1 cellular context compared by ENCODE assay signal in the genomic region with DNA sequence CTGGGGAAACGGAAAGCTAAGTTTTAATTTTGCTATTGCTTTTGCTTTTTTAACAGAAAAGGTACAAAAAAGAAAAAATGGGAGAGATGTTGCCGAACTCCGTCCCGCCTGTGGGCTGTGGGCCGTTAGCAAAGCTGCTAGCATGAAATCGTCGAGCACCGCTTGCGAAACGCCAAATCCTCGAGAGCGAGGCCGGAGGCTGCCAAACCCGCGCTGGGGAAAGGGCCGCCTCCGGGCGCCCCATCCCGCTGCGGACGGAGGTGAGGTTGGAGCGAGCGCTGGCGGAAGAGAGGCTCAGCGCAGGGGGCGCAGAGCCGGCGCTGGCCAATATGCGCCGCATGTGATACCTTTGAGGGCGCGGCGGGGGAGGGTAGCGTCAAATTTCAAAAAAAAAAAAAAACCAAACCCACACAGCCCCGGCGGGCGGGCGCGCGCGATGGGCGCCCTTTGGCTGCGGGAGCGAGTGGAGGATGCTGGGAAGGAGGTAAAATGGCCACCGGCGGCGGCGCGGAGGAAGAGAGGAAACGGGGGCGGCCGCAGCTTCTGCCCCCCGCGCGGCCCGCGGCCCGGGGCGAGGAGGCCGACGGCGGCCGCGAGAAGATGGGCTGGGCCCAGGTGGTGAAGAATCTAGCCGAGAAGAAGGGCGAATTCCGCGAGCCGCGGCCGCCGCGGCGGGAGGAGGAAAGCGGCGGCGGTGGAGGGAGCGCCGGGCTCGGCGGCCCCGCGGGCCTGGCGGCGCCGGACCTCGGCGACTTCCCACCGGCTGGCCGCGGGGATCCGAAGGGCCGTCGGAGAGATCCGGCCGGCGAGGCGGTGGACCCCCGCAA.
A peak's percentile ranks its signal among the peaks of the same experiment; 100 is the strongest.
TF ChIP-seq lines count a peak whose summit lies in the region.

A gene with protein sequence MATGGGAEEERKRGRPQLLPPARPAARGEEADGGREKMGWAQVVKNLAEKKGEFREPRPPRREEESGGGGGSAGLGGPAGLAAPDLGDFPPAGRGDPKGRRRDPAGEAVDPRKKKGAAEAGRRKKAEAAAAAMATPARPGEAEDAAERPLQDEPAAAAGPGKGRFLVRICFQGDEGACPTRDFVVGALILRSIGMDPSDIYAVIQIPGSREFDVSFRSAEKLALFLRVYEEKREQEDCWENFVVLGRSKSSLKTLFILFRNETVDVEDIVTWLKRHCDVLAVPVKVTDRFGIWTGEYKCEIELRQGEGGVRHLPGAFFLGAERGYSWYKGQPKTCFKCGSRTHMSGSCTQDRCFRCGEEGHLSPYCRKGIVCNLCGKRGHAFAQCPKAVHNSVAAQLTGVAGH (plus strand): TSS at position 473 of the 827 bp plus-strand sequence. CDS start 17 bp downstream, at position 490.

TF ChIP-seq in HepG2, 621 proteins besides CTCF, POLR2A, EP300 and RAD21 (continued from another document and continues in another):
- peak; percentile 100 for TF ChIP-seq HNRNPLL (IDR thresholded peaks at IDR 0.05; ENCODE audit: low read depth, low read length, poor library complexity, severe bottlenecking)
- TF ChIP-seq SRF (IDR thresholded peaks at IDR 0.05; ENCODE audit: low read depth, low read length) = peak; percentile 8; the same call in 1 of the 2 replicates
- TF ChIP-seq KDM2A (CRISPR knock-in tag; IDR thresholded peaks at IDR 0.05; ENCODE audit: borderline replicate concordance, low read depth) = peak; percentile 98
- TF ChIP-seq ZNF224 (CRISPR knock-in tag; IDR thresholded peaks at IDR 0.05) = peak; percentile 99
- TF ChIP-seq, protein P1, sequence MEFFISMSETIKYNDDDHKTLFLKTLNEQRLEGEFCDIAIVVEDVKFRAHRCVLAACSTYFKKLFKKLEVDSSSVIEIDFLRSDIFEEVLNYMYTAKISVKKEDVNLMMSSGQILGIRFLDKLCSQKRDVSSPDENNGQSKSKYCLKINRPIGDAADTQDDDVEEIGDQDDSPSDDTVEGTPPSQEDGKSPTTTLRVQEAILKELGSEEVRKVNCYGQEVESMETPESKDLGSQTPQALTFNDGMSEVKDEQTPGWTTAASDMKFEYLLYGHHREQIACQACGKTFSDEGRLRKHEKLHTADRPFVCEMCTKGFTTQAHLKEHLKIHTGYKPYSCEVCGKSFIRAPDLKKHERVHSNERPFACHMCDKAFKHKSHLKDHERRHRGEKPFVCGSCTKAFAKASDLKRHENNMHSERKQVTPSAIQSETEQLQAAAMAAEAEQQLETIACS (CRISPR knock-in tag; IDR thresholded peaks at IDR 0.05) = peak; percentile 92
- peak; percentile 98 for TF ChIP-seq BRD4 (CRISPR knock-in tag; IDR thresholded peaks at IDR 0.05)
- TF ChIP-seq, protein P2, sequence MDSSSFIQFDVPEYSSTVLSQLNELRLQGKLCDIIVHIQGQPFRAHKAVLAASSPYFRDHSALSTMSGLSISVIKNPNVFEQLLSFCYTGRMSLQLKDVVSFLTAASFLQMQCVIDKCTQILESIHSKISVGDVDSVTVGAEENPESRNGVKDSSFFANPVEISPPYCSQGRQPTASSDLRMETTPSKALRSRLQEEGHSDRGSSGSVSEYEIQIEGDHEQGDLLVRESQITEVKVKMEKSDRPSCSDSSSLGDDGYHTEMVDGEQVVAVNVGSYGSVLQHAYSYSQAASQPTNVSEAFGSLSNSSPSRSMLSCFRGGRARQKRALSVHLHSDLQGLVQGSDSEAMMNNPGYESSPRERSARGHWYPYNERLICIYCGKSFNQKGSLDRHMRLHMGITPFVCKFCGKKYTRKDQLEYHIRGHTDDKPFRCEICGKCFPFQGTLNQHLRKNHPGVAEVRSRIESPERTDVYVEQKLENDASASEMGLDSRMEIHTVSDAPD (CRISPR knock-in tag; IDR thresholded peaks at IDR 0.05) = peak; percentile 88; the same call in 1 of the 2 replicates
- peak; percentile 87; the same call in 1 of the 2 replicates for TF ChIP-seq KDM1A (CRISPR knock-in tag; IDR thresholded peaks at IDR 0.05)
- peak; percentile 56; the same call in 1 of the 2 replicates for TF ChIP-seq HNF4G (IDR thresholded peaks at IDR 0.05; ENCODE audit: borderline replicate concordance, low read depth, low read length)
- peak; percentile 85 for TF ChIP-seq HNF4G (CRISPR knock-in tag; IDR thresholded peaks at IDR 0.05; ENCODE audit: borderline replicate concordance, low read depth)
- TF ChIP-seq FOXK2 (IDR thresholded peaks at IDR 0.05) = peak; percentile 56; the same call in 1 of the 2 replicates
- TF ChIP-seq NR3C1 (CRISPR knock-in tag; IDR thresholded peaks at IDR 0.05) = no peak
- TF ChIP-seq, protein P3, sequence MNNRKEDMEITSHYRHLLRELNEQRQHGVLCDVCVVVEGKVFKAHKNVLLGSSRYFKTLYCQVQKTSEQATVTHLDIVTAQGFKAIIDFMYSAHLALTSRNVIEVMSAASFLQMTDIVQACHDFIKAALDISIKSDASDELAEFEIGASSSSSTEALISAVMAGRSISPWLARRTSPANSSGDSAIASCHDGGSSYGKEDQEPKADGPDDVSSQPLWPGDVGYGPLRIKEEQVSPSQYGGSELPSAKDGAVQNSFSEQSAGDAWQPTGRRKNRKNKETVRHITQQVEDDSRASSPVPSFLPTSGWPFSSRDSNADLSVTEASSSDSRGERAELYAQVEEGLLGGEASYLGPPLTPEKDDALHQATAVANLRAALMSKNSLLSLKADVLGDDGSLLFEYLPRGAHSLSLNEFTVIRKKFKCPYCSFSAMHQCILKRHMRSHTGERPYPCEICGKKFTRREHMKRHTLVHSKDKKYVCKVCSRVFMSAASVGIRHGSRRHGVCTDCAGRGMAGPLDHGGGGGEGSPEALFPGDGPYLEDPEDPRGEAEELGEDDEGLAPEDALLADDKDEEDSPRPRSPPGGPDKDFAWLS (CRISPR knock-in tag; IDR thresholded peaks at IDR 0.05; ENCODE audit: borderline replicate concordance) = no peak
- 0 out of 2 replicates have a peak, but pooled peaks have one; percentile 49 for TF ChIP-seq CENPT (CRISPR knock-in tag; IDR thresholded peaks at IDR 0.05; ENCODE audit: low read depth)
- no peak; the same call in 1 of the 2 replicates for TF ChIP-seq ZNF468 (CRISPR knock-in tag; IDR thresholded peaks at IDR 0.05)
- peak; percentile 85 for TF ChIP-seq ZFP1 (CRISPR knock-in tag; IDR thresholded peaks at IDR 0.05)
- peak; percentile 97 for TF ChIP-seq MAF1 (CRISPR knock-in tag; IDR thresholded peaks at IDR 0.05; ENCODE audit: borderline replicate concordance)
- TF ChIP-seq ZKSCAN1 (IDR thresholded peaks at IDR 0.05; ENCODE audit: low read length) = no peak
- peak; percentile 93 for TF ChIP-seq ZNF180 (CRISPR knock-in tag; IDR thresholded peaks at IDR 0.05; ENCODE audit: borderline replicate concordance, low read depth)
- TF ChIP-seq CBX5 (CRISPR knock-in tag; IDR thresholded peaks at IDR 0.05; ENCODE audit: borderline replicate concordance) = peak; percentile 99
- TF ChIP-seq CENPX (CRISPR knock-in tag; IDR thresholded peaks at IDR 0.05) = no peak
- TF ChIP-seq IRX3 (CRISPR knock-in tag; IDR thresholded peaks at IDR 0.05; ENCODE audit: borderline replicate concordance, low read depth) = 0 out of 2 replicates have a peak, but pooled peaks have one; percentile 56
- peak; percentile 97 for TF ChIP-seq TAF1 (CRISPR knock-in tag; IDR thresholded peaks at IDR 0.05)
- TF ChIP-seq AGO1 (IDR thresholded peaks at IDR 0.05; ENCODE audit: low read depth, low read length, poor library complexity, severe bottlenecking) = peak; percentile 88
- TF ChIP-seq GABPB1 (CRISPR knock-in tag; IDR thresholded peaks at IDR 0.05) = peak; percentile 93
- peak; percentile 97 for TF ChIP-seq HDAC2 (CRISPR knock-in tag; IDR thresholded peaks at IDR 0.05)
- peak; percentile 96 for TF ChIP-seq ATF7-NPFF (CRISPR knock-in tag; IDR thresholded peaks at IDR 0.05; ENCODE audit: low read depth)
- TF ChIP-seq NR2F2 (IDR thresholded peaks at IDR 0.05; ENCODE audit: borderline replicate concordance, low read depth) = no peak; the same call in 1 of the 2 replicates
- TF ChIP-seq ZNF143 (CRISPR knock-in tag; IDR thresholded peaks at IDR 0.05) = peak; percentile 90
- peak; percentile 100 for TF ChIP-seq ZNF350 (CRISPR knock-in tag; IDR thresholded peaks at IDR 0.05; ENCODE audit: borderline replicate concordance, low read depth)
- TF ChIP-seq SOX13 (IDR thresholded peaks at IDR 0.05) = no peak; the same call in 1 of the 2 replicates
- TF ChIP-seq SOX13 (CRISPR knock-in tag; conservative IDR thresholded peaks at IDR 0.05 in 1 of 2, IDR thresholded peaks at IDR 0.05 in 1 of 2) = peak in 1 of 2 experiments; percentile 87; a peak in 2 of 4 replicates
- TF ChIP-seq ZNF432 (CRISPR knock-in tag; IDR thresholded peaks at IDR 0.05; ENCODE audit: borderline replicate concordance) = no peak
- TF ChIP-seq TSC22D2 (CRISPR knock-in tag; IDR thresholded peaks at IDR 0.05; ENCODE audit: borderline replicate concordance) = peak; percentile 99
- TF ChIP-seq, protein P4, sequence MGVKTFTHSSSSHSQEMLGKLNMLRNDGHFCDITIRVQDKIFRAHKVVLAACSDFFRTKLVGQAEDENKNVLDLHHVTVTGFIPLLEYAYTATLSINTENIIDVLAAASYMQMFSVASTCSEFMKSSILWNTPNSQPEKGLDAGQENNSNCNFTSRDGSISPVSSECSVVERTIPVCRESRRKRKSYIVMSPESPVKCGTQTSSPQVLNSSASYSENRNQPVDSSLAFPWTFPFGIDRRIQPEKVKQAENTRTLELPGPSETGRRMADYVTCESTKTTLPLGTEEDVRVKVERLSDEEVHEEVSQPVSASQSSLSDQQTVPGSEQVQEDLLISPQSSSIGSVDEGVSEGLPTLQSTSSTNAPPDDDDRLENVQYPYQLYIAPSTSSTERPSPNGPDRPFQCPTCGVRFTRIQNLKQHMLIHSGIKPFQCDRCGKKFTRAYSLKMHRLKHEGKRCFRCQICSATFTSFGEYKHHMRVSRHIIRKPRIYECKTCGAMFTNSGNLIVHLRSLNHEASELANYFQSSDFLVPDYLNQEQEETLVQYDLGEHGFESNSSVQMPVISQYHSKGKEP (CRISPR knock-in tag; IDR thresholded peaks at IDR 0.05) = peak; percentile 75
- peak; percentile 81 for TF ChIP-seq FOXO1 (CRISPR knock-in tag; IDR thresholded peaks at IDR 0.05)
- TF ChIP-seq, protein P5, sequence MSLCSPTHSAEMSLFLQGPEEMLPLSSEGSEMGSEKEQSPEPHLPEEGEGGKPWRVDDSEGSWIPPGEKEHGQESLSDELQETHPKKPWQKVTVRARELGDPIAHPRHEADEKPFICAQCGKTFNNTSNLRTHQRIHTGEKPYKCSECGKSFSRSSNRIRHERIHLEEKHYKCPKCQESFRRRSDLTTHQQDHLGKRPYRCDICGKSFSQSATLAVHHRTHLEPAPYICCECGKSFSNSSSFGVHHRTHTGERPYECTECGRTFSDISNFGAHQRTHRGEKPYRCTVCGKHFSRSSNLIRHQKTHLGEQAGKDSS (CRISPR knock-in tag; IDR thresholded peaks at IDR 0.05; ENCODE audit: borderline replicate concordance, low read depth) = peak; percentile 99
- peak; percentile 86 for TF ChIP-seq CHD2 (IDR thresholded peaks at IDR 0.05; ENCODE audit: low read depth, low read length)
- no peak for TF ChIP-seq GTF2F1 (IDR thresholded peaks at IDR 0.05; ENCODE audit: low read length)
- TF ChIP-seq ARNT2 (CRISPR knock-in tag; IDR thresholded peaks at IDR 0.05; ENCODE audit: low read depth) = peak; percentile 99
- TF ChIP-seq ZNF879 (CRISPR knock-in tag; IDR thresholded peaks at IDR 0.05) = peak; percentile 98
- peak; percentile 49; the same call in 1 of the 2 replicates for TF ChIP-seq STAG1 (CRISPR knock-in tag; IDR thresholded peaks at IDR 0.05)
- TF ChIP-seq ZNF619 (CRISPR knock-in tag; IDR thresholded peaks at IDR 0.05) = peak; percentile 97
- peak; percentile 94; the same call in 1 of the 2 replicates for TF ChIP-seq ZNF546 (CRISPR knock-in tag; conservative IDR thresholded peaks at IDR 0.05)
- TF ChIP-seq, protein P6, sequence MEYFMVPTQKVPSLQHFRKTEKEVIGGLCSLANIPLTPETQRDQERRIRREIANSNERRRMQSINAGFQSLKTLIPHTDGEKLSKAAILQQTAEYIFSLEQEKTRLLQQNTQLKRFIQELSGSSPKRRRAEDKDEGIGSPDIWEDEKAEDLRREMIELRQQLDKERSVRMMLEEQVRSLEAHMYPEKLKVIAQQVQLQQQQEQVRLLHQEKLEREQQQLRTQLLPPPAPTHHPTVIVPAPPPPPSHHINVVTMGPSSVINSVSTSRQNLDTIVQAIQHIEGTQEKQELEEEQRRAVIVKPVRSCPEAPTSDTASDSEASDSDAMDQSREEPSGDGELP (IDR thresholded peaks at IDR 0.05; ENCODE audit: borderline replicate concordance, low read depth) = peak; percentile 74; the same call in 1 of the 2 replicates
- peak; percentile 98; the same call in 1 of the 2 replicates for TF ChIP-seq ZNF558 (CRISPR knock-in tag; IDR thresholded peaks at IDR 0.05; ENCODE audit: borderline replicate concordance)
- TF ChIP-seq, protein P7, sequence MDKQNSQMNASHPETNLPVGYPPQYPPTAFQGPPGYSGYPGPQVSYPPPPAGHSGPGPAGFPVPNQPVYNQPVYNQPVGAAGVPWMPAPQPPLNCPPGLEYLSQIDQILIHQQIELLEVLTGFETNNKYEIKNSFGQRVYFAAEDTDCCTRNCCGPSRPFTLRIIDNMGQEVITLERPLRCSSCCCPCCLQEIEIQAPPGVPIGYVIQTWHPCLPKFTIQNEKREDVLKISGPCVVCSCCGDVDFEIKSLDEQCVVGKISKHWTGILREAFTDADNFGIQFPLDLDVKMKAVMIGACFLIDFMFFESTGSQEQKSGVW (CRISPR knock-in tag; IDR thresholded peaks at IDR 0.05; ENCODE audit: borderline replicate concordance) = 0 out of 2 replicates have a peak, but pooled peaks have one; percentile 45
- TF ChIP-seq, protein P8, sequence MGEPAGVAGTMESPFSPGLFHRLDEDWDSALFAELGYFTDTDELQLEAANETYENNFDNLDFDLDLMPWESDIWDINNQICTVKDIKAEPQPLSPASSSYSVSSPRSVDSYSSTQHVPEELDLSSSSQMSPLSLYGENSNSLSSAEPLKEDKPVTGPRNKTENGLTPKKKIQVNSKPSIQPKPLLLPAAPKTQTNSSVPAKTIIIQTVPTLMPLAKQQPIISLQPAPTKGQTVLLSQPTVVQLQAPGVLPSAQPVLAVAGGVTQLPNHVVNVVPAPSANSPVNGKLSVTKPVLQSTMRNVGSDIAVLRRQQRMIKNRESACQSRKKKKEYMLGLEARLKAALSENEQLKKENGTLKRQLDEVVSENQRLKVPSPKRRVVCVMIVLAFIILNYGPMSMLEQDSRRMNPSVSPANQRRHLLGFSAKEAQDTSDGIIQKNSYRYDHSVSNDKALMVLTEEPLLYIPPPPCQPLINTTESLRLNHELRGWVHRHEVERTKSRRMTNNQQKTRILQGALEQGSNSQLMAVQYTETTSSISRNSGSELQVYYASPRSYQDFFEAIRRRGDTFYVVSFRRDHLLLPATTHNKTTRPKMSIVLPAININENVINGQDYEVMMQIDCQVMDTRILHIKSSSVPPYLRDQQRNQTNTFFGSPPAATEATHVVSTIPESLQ (CRISPR knock-in tag; conservative IDR thresholded peaks at IDR 0.05) = peak; percentile 95
- peak; percentile 98 for TF ChIP-seq RFXAP (CRISPR knock-in tag; IDR thresholded peaks at IDR 0.05; ENCODE audit: borderline replicate concordance)
- peak; percentile 100 for TF ChIP-seq RBFOX2 (IDR thresholded peaks at IDR 0.05; ENCODE audit: low read depth, low read length)
- TF ChIP-seq DR1 (CRISPR knock-in tag; IDR thresholded peaks at IDR 0.05) = peak; percentile 97
